In the genomic region with DNA sequence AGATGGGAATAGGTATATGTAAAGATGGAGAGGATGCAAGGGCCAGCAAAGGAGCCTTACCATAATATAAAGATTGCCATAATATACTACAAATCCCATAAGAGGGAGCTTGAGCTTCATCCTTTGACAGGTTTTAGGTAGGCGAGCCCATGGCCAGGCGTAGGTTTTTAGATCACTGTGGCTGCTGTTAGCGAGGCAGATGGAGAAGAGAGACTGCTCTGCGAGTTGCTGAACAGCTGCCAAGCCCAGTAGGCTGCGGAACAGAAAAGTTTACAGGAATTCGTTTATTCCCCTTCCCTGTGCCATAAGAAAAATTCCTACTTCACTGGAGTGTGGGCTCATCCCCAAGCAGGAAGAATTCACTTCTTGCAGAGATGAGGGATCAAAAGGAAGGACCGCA, we compare ENCODE assay signal across 34 cellular contexts. TPM values are rescaled to one million over a fixed set of nuclear protein-coding genes. Genes with fewer than 3 reads are reported as not detected.
"Had no signal": no experiment of that assay in that cellular context is flagged by ENCODE, and none has a peak within 500 bp of the region (broad histone marks: within the 10 kb centered on the region; RNA-seq: fewer than 3 reads in every experiment).

No MANE protein-coding gene starts in this region.

- H3K9me3 ChIP-seq: adrenal gland, body of pancreas, heart right ventricle, left ventricle myocardium inferior, mucosa of descending colon, neutrophil, ovary, prostate gland, sigmoid colon, stomach, suprapubic skin, tibial artery had no signal

- H3K36me3 ChIP-seq: adrenal gland, heart right ventricle, left ventricle myocardium inferior, neutrophil, ovary, prostate gland, sigmoid colon, stomach, suprapubic skin, tibial artery had no signal

- H3K27ac ChIP-seq: adrenal gland, body of pancreas, coronary artery, foreskin keratinocyte, heart right ventricle, left ventricle myocardium inferior, neutrophil, ovary, prostate gland, sigmoid colon, stomach, suprapubic skin, tibial artery, VCaP had no signal

- H3K27me3 ChIP-seq: adrenal gland, body of pancreas, foreskin keratinocyte, neutrophil, ovary, sigmoid colon, stomach, suprapubic skin, tibial artery had no signal

- DNase-seq: activated CD4-positive, alpha-beta T cell treated with anti-CD3 and anti-CD28 coated beads for 48 hours; activated CD4-positive, alpha-beta T cell treated with anti-CD3 and anti-CD28 coated beads, Interleukin-2, amount 50 U/mL, for 48 hours; activated CD8-positive, alpha-beta memory T cell treated with anti-CD3 and anti-CD28 coated beads for 24 hours; activated effector memory CD4-positive, alpha-beta T cell treated with Interleukin-2 at 50 U/mL for 16 hours; activated naive CD4-positive, alpha-beta T cell treated with anti-CD3 and anti-CD28 coated beads for 36 hours; activated naive CD8-positive, alpha-beta T cell treated with anti-CD3 and anti-CD28 coated beads for 36 hours; adrenal gland; aorta; body of pancreas; foreskin keratinocyte; heart right ventricle; left ventricle myocardium inferior; mesendoderm; mucosa of descending colon; nephron progenitor cell; ovary; sigmoid colon; small intestine; stimulated activated CD4-positive, alpha-beta T cell treated with anti-CD3 and anti-CD28 coated beads, Interleukin-1b, Interleukin-23, amount 100 ng/mL, for 48 hours; stimulated activated naive B cell treated with anti-CD40 and anti-IgM and Interleukin-4, amounts not matched to agents 10 μg/mL and 1 μg/mL and 100 μg/mL, for 72 hours; stomach; tibial artery had no signal

- ATAC-seq: activated CD4-positive, CD25-positive, alpha-beta regulatory T cell treated with anti-CD3 and anti-CD28 coated beads, Interleukin-2, amount 50 U/mL, for 24 hours; body of pancreas; foreskin keratinocyte; mucosa of descending colon; stimulated activated naive B cell treated with anti-CD40 and anti-IgM and Interleukin-4, amounts not matched to agents 10 μg/mL and 1 μg/mL and 100 μg/mL, for 72 hours had no signal

- H3K4me1 ChIP-seq: adrenal gland, body of pancreas, foreskin keratinocyte, left ventricle myocardium inferior, prostate gland, stomach, suprapubic skin had no signal

- H3K4me3 ChIP-seq: adrenal gland, body of pancreas, coronary artery, heart right ventricle, left ventricle myocardium inferior, lung, mucosa of descending colon, ovary, prostate gland, sigmoid colon, stomach, suprapubic skin, tibial artery had no signal

RNA-seq across cellular contexts. Expression of a gene that starts 58.8 kb away (rescaled TPM):
- total RNA-seq: activated naive CD4-positive, alpha-beta T cell treated with anti-CD3 and anti-CD28 coated beads for 36 hours; activated naive CD8-positive, alpha-beta T cell treated with anti-CD3 and anti-CD28 coated beads for 36 hours; endothelial cell of umbilical vein; fibroblast of lung; foreskin keratinocyte; glomerular endothelial cell; prostate gland; stomach; suprapubic skin; T-helper 1 cell treated with Interleukin-12 subunit alpha and Interleukin-12 subunit beta and Interleukin-4 antibody, amounts not matched to agents 30 ng/mL and 1 ng/mL, for 36 hours; ureter had no signal
